Comparison of ENCODE assay signal across 2 cellular contexts in the genomic region with DNA sequence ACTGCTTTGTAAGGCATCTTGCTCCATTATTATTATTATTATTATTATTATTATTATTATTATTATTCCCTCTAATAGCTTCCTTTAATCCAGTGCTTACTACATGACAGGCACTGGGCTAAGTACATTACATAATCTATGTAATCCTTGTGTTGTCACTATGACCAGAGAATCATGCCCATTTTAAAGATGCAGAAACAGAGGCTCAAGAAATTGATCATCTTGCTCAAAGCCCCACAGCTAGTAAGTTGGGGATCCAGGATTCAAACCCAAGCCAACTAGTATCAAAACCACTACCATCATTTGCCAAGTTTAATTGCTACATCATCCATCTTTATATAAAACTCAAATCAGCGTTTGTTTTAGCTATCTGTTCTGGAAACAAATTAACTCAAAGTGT.
A peak's percentile ranks its signal among the peaks of the same experiment; 100 is the strongest.
TF ChIP-seq lines count a peak whose summit lies in the region.

No MANE protein-coding gene starts in this region.

TF ChIP-seq in K562, 482 proteins besides CTCF, POLR2A, EP300 and RAD21:
- TF ChIP-seq TOE1 (IDR thresholded peaks at IDR 0.05; ENCODE audit: borderline replicate concordance) (no peak), TOE1 (CRISPR knock-in tag; IDR thresholded peaks at IDR 0.05; ENCODE audit: borderline replicate concordance, low read depth) (no peak), RBM25 (IDR thresholded peaks at IDR 0.05; ENCODE audit: low read depth, low read length, severe bottlenecking) (peak; percentile 68), ADNP (tag; IDR thresholded peaks at IDR 0.05) (0 out of 2 replicates have a peak, but pooled peaks have one; percentile 27), SAFB (IDR thresholded peaks at IDR 0.05; ENCODE audit: borderline replicate concordance, low read depth, low read length) (no peak)
TF ChIP-seq in K562: peak in this region for 2.

TF ChIP-seq in HepG2, 621 proteins besides CTCF, POLR2A, EP300 and RAD21:
- TF ChIP-seq SALL2 (CRISPR knock-in tag; IDR thresholded peaks at IDR 0.05) (no peak), FOXA3 (CRISPR knock-in tag; IDR thresholded peaks at IDR 0.05) (no peak), IRX3 (CRISPR knock-in tag; IDR thresholded peaks at IDR 0.05; ENCODE audit: borderline replicate concordance, low read depth) (no peak), TGIF2 (CRISPR knock-in tag; IDR thresholded peaks at IDR 0.05) (no peak), NR2F6 (IDR thresholded peaks at IDR 0.05) (no peak), NR2F6 (CRISPR knock-in tag; IDR thresholded peaks at IDR 0.05) (no peak), ZNF570 (CRISPR knock-in tag; IDR thresholded peaks at IDR 0.05; ENCODE audit: borderline replicate concordance) (no peak), REL (CRISPR knock-in tag; conservative IDR thresholded peaks at IDR 0.05) (no peak), CEBPG (CRISPR knock-in tag; IDR thresholded peaks at IDR 0.05) (no peak), MBD4 (IDR thresholded peaks at IDR 0.05; ENCODE audit: borderline replicate concordance, low read length) (no peak), RFXAP (CRISPR knock-in tag; IDR thresholded peaks at IDR 0.05; ENCODE audit: borderline replicate concordance) (no peak), KLF15 (CRISPR knock-in tag; IDR thresholded peaks at IDR 0.05; ENCODE audit: borderline replicate concordance) (no peak), ZNF615 (CRISPR knock-in tag; IDR thresholded peaks at IDR 0.05; ENCODE audit: borderline replicate concordance) (no peak), ZNF629 (CRISPR knock-in tag; conservative IDR thresholded peaks at IDR 0.05) (peak; percentile 95), NFE2L2 (IDR thresholded peaks at IDR 0.05; ENCODE audit: low read length) (no peak), POLR2AphosphoS5 (IDR thresholded peaks at IDR 0.05; ENCODE audit: low read depth, low read length) (no peak), KDM1A (CRISPR knock-in tag; IDR thresholded peaks at IDR 0.05) (peak; percentile 59; the same call in 1 of the 2 replicates), SPEN (CRISPR knock-in tag; IDR thresholded peaks at IDR 0.05; ENCODE audit: low read depth) (no peak), NR2C2 (CRISPR knock-in tag; IDR thresholded peaks at IDR 0.05; ENCODE audit: borderline replicate concordance) (no peak), EZH2 (conservative IDR thresholded peaks at IDR 0.05; ENCODE audit: low read depth, low read length) (no peak), CEBPB (IDR thresholded peaks at IDR 0.05; ENCODE audit: borderline replicate concordance, low read depth, low read length) (no peak), ZSCAN30 (CRISPR knock-in tag; IDR thresholded peaks at IDR 0.05) (0 out of 2 replicates have a peak, but pooled peaks have one; percentile 84), PRMT3 (CRISPR knock-in tag; IDR thresholded peaks at IDR 0.05; ENCODE audit: borderline replicate concordance, low read depth) (no peak), ZNF792 (CRISPR knock-in tag; IDR thresholded peaks at IDR 0.05) (no peak)
- TF ChIP-seq, protein P1, sequence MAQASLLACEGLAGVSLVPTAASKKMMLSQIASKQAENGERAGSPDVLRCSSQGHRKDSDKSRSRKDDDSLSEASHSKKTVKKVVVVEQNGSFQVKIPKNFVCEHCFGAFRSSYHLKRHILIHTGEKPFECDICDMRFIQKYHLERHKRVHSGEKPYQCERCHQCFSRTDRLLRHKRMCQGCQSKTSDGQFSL (CRISPR knock-in tag; IDR thresholded peaks at IDR 0.05): no peak
- TF ChIP-seq, protein P2, sequence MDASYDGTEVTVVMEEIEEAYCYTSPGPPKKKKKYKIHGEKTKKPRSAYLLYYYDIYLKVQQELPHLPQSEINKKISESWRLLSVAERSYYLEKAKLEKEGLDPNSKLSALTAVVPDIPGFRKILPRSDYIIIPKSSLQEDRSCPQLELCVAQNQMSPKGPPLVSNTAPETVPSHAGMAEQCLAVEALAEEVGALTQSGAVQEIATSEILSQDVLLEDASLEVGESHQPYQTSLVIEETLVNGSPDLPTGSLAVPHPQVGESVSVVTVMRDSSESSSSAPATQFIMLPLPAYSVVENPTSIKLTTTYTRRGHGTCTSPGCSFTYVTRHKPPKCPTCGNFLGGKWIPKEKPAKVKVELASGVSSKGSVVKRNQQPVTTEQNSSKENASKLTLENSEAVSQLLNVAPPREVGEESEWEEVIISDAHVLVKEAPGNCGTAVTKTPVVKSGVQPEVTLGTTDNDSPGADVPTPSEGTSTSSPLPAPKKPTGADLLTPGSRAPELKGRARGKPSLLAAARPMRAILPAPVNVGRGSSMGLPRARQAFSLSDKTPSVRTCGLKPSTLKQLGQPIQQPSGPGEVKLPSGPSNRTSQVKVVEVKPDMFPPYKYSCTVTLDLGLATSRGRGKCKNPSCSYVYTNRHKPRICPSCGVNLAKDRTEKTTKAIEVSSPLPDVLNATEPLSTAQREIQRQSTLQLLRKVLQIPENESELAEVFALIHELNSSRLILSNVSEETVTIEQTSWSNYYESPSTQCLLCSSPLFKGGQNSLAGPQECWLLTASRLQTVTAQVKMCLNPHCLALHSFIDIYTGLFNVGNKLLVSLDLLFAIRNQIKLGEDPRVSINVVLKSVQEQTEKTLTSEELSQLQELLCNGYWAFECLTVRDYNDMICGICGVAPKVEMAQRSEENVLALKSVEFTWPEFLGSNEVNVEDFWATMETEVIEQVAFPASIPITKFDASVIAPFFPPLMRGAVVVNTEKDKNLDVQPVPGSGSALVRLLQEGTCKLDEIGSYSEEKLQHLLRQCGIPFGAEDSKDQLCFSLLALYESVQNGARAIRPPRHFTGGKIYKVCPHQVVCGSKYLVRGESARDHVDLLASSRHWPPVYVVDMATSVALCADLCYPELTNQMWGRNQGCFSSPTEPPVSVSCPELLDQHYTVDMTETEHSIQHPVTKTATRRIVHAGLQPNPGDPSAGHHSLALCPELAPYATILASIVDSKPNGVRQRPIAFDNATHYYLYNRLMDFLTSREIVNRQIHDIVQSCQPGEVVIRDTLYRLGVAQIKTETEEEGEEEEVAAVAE (CRISPR knock-in tag; IDR thresholded peaks at IDR 0.05; ENCODE audit: borderline replicate concordance): 0 out of 2 replicates have a peak, but pooled peaks have one; percentile 9
- TF ChIP-seq, protein P3, sequence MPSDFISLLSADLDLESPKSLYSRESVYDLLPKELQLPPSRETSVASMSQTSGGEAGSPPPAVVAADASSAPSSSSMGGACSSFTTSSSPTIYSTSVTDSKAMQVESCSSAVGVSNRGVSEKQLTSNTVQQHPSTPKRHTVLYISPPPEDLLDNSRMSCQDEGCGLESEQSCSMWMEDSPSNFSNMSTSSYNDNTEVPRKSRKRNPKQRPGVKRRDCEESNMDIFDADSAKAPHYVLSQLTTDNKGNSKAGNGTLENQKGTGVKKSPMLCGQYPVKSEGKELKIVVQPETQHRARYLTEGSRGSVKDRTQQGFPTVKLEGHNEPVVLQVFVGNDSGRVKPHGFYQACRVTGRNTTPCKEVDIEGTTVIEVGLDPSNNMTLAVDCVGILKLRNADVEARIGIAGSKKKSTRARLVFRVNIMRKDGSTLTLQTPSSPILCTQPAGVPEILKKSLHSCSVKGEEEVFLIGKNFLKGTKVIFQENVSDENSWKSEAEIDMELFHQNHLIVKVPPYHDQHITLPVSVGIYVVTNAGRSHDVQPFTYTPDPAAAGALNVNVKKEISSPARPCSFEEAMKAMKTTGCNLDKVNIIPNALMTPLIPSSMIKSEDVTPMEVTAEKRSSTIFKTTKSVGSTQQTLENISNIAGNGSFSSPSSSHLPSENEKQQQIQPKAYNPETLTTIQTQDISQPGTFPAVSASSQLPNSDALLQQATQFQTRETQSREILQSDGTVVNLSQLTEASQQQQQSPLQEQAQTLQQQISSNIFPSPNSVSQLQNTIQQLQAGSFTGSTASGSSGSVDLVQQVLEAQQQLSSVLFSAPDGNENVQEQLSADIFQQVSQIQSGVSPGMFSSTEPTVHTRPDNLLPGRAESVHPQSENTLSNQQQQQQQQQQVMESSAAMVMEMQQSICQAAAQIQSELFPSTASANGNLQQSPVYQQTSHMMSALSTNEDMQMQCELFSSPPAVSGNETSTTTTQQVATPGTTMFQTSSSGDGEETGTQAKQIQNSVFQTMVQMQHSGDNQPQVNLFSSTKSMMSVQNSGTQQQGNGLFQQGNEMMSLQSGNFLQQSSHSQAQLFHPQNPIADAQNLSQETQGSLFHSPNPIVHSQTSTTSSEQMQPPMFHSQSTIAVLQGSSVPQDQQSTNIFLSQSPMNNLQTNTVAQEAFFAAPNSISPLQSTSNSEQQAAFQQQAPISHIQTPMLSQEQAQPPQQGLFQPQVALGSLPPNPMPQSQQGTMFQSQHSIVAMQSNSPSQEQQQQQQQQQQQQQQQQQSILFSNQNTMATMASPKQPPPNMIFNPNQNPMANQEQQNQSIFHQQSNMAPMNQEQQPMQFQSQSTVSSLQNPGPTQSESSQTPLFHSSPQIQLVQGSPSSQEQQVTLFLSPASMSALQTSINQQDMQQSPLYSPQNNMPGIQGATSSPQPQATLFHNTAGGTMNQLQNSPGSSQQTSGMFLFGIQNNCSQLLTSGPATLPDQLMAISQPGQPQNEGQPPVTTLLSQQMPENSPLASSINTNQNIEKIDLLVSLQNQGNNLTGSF (CRISPR knock-in tag; IDR thresholded peaks at IDR 0.05): no peak
- TF ChIP-seq, protein P4, sequence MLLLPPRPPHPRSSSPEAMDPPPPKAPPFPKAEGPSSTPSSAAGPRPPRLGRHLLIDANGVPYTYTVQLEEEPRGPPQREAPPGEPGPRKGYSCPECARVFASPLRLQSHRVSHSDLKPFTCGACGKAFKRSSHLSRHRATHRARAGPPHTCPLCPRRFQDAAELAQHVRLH (CRISPR knock-in tag; IDR thresholded peaks at IDR 0.05; ENCODE audit: borderline replicate concordance, low read depth): no peak
- TF ChIP-seq, protein P5, sequence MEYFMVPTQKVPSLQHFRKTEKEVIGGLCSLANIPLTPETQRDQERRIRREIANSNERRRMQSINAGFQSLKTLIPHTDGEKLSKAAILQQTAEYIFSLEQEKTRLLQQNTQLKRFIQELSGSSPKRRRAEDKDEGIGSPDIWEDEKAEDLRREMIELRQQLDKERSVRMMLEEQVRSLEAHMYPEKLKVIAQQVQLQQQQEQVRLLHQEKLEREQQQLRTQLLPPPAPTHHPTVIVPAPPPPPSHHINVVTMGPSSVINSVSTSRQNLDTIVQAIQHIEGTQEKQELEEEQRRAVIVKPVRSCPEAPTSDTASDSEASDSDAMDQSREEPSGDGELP (IDR thresholded peaks at IDR 0.05; ENCODE audit: borderline replicate concordance, low read depth): no peak
- TF ChIP-seq, protein P6, sequence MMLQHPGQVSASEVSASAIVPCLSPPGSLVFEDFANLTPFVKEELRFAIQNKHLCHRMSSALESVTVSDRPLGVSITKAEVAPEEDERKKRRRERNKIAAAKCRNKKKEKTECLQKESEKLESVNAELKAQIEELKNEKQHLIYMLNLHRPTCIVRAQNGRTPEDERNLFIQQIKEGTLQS (CRISPR knock-in tag; IDR thresholded peaks at IDR 0.05): no peak
- TF ChIP-seq, protein P7, sequence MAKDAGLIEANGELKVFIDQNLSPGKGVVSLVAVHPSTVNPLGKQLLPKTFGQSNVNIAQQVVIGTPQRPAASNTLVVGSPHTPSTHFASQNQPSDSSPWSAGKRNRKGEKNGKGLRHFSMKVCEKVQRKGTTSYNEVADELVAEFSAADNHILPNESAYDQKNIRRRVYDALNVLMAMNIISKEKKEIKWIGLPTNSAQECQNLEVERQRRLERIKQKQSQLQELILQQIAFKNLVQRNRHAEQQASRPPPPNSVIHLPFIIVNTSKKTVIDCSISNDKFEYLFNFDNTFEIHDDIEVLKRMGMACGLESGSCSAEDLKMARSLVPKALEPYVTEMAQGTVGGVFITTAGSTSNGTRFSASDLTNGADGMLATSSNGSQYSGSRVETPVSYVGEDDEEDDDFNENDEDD (CRISPR knock-in tag; IDR thresholded peaks at IDR 0.05; ENCODE audit: borderline replicate concordance): no peak
- TF ChIP-seq, protein P8, sequence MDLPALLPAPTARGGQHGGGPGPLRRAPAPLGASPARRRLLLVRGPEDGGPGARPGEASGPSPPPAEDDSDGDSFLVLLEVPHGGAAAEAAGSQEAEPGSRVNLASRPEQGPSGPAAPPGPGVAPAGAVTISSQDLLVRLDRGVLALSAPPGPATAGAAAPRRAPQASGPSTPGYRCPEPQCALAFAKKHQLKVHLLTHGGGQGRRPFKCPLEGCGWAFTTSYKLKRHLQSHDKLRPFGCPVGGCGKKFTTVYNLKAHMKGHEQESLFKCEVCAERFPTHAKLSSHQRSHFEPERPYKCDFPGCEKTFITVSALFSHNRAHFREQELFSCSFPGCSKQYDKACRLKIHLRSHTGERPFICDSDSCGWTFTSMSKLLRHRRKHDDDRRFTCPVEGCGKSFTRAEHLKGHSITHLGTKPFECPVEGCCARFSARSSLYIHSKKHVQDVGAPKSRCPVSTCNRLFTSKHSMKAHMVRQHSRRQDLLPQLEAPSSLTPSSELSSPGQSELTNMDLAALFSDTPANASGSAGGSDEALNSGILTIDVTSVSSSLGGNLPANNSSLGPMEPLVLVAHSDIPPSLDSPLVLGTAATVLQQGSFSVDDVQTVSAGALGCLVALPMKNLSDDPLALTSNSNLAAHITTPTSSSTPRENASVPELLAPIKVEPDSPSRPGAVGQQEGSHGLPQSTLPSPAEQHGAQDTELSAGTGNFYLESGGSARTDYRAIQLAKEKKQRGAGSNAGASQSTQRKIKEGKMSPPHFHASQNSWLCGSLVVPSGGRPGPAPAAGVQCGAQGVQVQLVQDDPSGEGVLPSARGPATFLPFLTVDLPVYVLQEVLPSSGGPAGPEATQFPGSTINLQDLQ (CRISPR knock-in tag; IDR thresholded peaks at IDR 0.05): no peak
- TF ChIP-seq, protein P9, sequence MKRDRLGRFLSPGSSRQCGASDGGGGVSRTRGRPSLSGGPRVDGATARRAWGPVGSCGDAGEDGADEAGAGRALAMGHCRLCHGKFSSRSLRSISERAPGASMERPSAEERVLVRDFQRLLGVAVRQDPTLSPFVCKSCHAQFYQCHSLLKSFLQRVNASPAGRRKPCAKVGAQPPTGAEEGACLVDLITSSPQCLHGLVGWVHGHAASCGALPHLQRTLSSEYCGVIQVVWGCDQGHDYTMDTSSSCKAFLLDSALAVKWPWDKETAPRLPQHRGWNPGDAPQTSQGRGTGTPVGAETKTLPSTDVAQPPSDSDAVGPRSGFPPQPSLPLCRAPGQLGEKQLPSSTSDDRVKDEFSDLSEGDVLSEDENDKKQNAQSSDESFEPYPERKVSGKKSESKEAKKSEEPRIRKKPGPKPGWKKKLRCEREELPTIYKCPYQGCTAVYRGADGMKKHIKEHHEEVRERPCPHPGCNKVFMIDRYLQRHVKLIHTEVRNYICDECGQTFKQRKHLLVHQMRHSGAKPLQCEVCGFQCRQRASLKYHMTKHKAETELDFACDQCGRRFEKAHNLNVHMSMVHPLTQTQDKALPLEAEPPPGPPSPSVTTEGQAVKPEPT (CRISPR knock-in tag; IDR thresholded peaks at IDR 0.05; ENCODE audit: low read depth): no peak
